18 cellular contexts compared by ENCODE assay signal in genomic region chr17:17855976-17856375, GRCh38. TPM values are rescaled to one million over a fixed set of nuclear protein-coding genes. Genes with fewer than 3 reads are reported as not detected.
DNase-seq lines count a peak whose midpoint lies in the region; ATAC-seq and TF ChIP-seq lines count a peak whose summit lies in the region.
"Had no signal": no experiment of that assay in that cellular context is flagged by ENCODE, and none has a peak within 500 bp of the region (broad histone marks: within the 10 kb centered on the region; RNA-seq: fewer than 3 reads in every experiment).

No MANE protein-coding gene starts in this region.

- no peaks in the 10 kb centered on the region for H3K9me3 ChIP-seq in MG63

- H3K4me1 Mint-ChIP-seq in activated CD4-positive, alpha-beta T cell treated with anti-CD3 and anti-CD28 coated beads, Interleukin-2, amount 10 ng/mL, durations not matched to agents 7 days and 5 days = peaks cover 63% of the 10 kb centered on the region
- no peaks in the 10 kb centered on the region for H3K4me1 Mint-ChIP-seq in progenitor cell of endocrine pancreas (ENCODE audit: low read depth)

- H3K36me3 Mint-ChIP-seq in activated CD4-positive, alpha-beta T cell treated with anti-CD3 and anti-CD28 coated beads, Interleukin-2, amount 10 ng/mL, durations not matched to agents 7 days and 5 days (ENCODE audit: low read depth) = peaks cover 14% of the 10 kb centered on the region
- H3K36me3 Mint-ChIP-seq in progenitor cell of endocrine pancreas (ENCODE audit: insufficient read depth) = no peaks in the 10 kb centered on the region

- H3K27ac Mint-ChIP-seq in activated CD4-positive, alpha-beta T cell treated with anti-CD3 and anti-CD28 coated beads, Interleukin-2, amount 10 ng/mL, durations not matched to agents 7 days and 5 days = peak overlapping the region; percentile 33
- no peak overlapping the region for H3K27ac Mint-ChIP-seq in progenitor cell of endocrine pancreas

- no peak for TF ChIP-seq CTCF in progenitor cell of endocrine pancreas (IDR thresholded peaks at IDR 0.05; ENCODE audit: unreplicated experiment)

- ATAC-seq in sciatic nerve (peak; percentile 1), GM18858 (IDR thresholded peaks at IDR 0.05; ENCODE audit: unreplicated experiment) (no peak)
- ATAC-seq: activated CD4-positive, CD25-positive, alpha-beta regulatory T cell treated with anti-CD3 and anti-CD28 coated beads, Interleukin-2, amount 50 U/mL, for 24 hours had no signal

- CTCF ChIA-PET in activated CD4-positive, alpha-beta T cell treated with anti-CD3 and anti-CD28 coated beads, Interleukin-2, amount 10 ng/mL, durations not matched to agents 7 days and 5 days (lab: Charles Lee) = interaction anchor here (0.7 to 3.4 kb wide), 9 partner anchors 15 to 178 kb away, joined by 3 to 11 read pairs (median 4); partner anchors contain the start of gene SREBF1

- no peak overlapping the region for H3K4me3 ChIP-seq in MG63
- H3K4me3 ChIP-seq: dorsolateral prefrontal cortex, lung had no signal

- no peaks in the 10 kb centered on the region for H3K27me3 Mint-ChIP-seq in activated CD4-positive, alpha-beta T cell treated with anti-CD3 and anti-CD28 coated beads, Interleukin-2, amount 10 ng/mL, durations not matched to agents 7 days and 5 days
- H3K27me3 Mint-ChIP-seq in progenitor cell of endocrine pancreas = no peaks in the 10 kb centered on the region
- H3K27me3 Mint-ChIP-seq: activated naive CD4-positive, alpha-beta T cell treated with anti-CD3 and anti-CD28 coated beads, Interleukin-2, amount 10 ng/mL, durations not matched to agents 7 days and 5 days; stimulated activated naive CD8-positive, alpha-beta T cell treated with anti-CD3 and anti-CD28 coated beads, Interleukin-15, Interleukin-2, amounts not matched to agents 100 ng/mL and 50 ng/mL, for 24 hours had no signal

- no peaks in the 10 kb centered on the region for H3K9me3 Mint-ChIP-seq in activated CD4-positive, alpha-beta T cell treated with anti-CD3 and anti-CD28 coated beads, Interleukin-2, amount 10 ng/mL, durations not matched to agents 7 days and 5 days
- no peaks in the 10 kb centered on the region for H3K9me3 Mint-ChIP-seq in progenitor cell of endocrine pancreas (ENCODE audit: low read depth)
- H3K9me3 Mint-ChIP-seq: activated naive CD4-positive, alpha-beta T cell treated with anti-CD3 and anti-CD28 coated beads, Interleukin-2, amount 10 ng/mL, durations not matched to agents 7 days and 5 days; stimulated activated naive CD8-positive, alpha-beta T cell treated with anti-CD3 and anti-CD28 coated beads, Interleukin-15, Interleukin-2, amounts not matched to agents 100 ng/mL and 50 ng/mL, for 24 hours had no signal

- no peak for DNase-seq in activated CD4-positive, alpha-beta T cell treated with anti-CD3 and anti-CD28 coated beads, Interleukin-2, amount 10 ng/mL, durations not matched to agents 7 days and 5 days
- no peak for DNase-seq in activated CD4-positive, alpha-beta T cell treated with anti-CD3 and anti-CD28 coated beads, Interleukin-2, amount 50 U/mL, for 4 hours
- DNase-seq in MG63 (peak; percentile 54), fibroblast of gingiva (ENCODE audit: low read depth) (peak; percentile 43), sciatic nerve (ENCODE audit: low spot score) (no peak), progenitor cell of endocrine pancreas (ENCODE audit: low spot score, unreplicated experiment) (no peak)
- no peak for DNase-seq in central memory CD4-positive, alpha-beta T cell
- DNase-seq: activated naive CD4-positive, alpha-beta T cell treated with anti-CD3 and anti-CD28 coated beads, Interleukin-2, amount 10 ng/mL, durations not matched to agents 7 days and 5 days; EL; NCI-H187; NCI-H510A; retina; SHP77 had no signal

- intact Hi-C loops in sciatic nerve (cut with DNase I) = loop anchor here (2.0 to 10.0 kb wide), 2 partner anchors 39 to 71 kb away; no protein-coding TSS in a partner anchor

- H3K36me3 ChIP-seq in MG63 = no peaks in the 10 kb centered on the region

- H3K27me3 ChIP-seq in MG63 = no peaks in the 10 kb centered on the region
- H3K27me3 ChIP-seq: dorsolateral prefrontal cortex had no signal

- POLR2A ChIA-PET in activated CD4-positive, alpha-beta T cell treated with anti-CD3 and anti-CD28 coated beads, Interleukin-2, amount 10 ng/mL, durations not matched to agents 7 days and 5 days (lab: Charles Lee) = interaction anchor here (1.0 kb wide), 1 partner anchor 20 kb away, joined by 3 read pairs; no protein-coding TSS in a partner anchor

- no peak overlapping the region for H3K4me3 Mint-ChIP-seq in activated CD4-positive, alpha-beta T cell treated with anti-CD3 and anti-CD28 coated beads, Interleukin-2, amount 10 ng/mL, durations not matched to agents 7 days and 5 days
- H3K4me3 Mint-ChIP-seq in progenitor cell of endocrine pancreas (ENCODE audit: low read depth) = no peak overlapping the region
- H3K4me3 Mint-ChIP-seq: activated naive CD4-positive, alpha-beta T cell treated with anti-CD3 and anti-CD28 coated beads, Interleukin-2, amount 10 ng/mL, durations not matched to agents 7 days and 5 days; stimulated activated naive CD8-positive, alpha-beta T cell treated with anti-CD3 and anti-CD28 coated beads, Interleukin-15, Interleukin-2, amounts not matched to agents 100 ng/mL and 50 ng/mL, for 24 hours had no signal

RNA-seq across cellular contexts. Expression of gene SREBF1, which starts 19.2 kb away (rescaled TPM):
- total RNA-seq in activated CD4-positive, alpha-beta T cell treated with anti-CD3 and anti-CD28 coated beads, Interleukin-2, amount 10 ng/mL, durations not matched to agents 7 days and 5 days = 100 to 1,000 TPM; 175 to 176 TPM
- total RNA-seq in MG63 (2014; rRNA removed; shearing (Covaris generic); ENCODE audit: low replicate concordance) = 36.0 and 59.3 TPM in 2 replicates
- 257 TPM for total RNA-seq in sciatic nerve
- total RNA-seq in progenitor cell of endocrine pancreas = 85.0 and 98.9 TPM in 2 replicates

Comparison
In these comparisons a context has a peak if more than half of its experiments do, and no peak if none do; other contexts are left out.
1. DNase-seq: peak in MG63 (single experiment) and fibroblast of gingiva (single experiment); none in activated CD4-positive, alpha-beta T cell treated with anti-CD3 and anti-CD28 coated beads, Interleukin-2, amount 10 ng/mL, durations not matched to agents 7 days and 5 days (single experiment), activated CD4-positive, alpha-beta T cell treated with anti-CD3 and anti-CD28 coated beads, Interleukin-2, amount 50 U/mL, for 4 hours (0 of 2), sciatic nerve (single experiment), progenitor cell of endocrine pancreas (single experiment) and central memory CD4-positive, alpha-beta T cell (single experiment).